In the genomic region with DNA sequence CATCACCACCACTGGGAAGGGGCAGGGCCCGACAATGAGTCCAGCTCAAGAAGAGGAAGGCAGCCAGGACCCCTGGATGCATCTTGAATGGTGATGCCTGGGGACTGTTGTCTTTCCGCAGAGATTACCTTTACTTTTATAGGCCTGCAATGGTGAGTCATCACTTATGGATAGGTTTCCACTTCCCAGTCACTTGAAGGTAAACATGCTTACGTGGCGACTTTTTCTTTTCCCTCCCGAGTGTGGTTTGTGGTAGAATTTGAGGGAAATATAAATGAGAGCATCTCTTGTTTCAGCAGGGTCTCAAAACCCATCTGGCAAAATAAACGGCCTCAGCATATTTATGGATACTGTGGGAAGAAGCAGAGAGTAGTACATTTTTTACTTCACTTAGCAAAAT, we compare ENCODE assay signal across 2 cellular contexts.
A peak's percentile ranks its signal among the peaks of the same experiment; 100 is the strongest.
TF ChIP-seq lines count a peak whose summit lies in the region.

Gene MMP13, minus strand, starts transcription at position 109 of the 400 bp plus-strand sequence. Its CDS starts 27 bp downstream, at position 82.

TF ChIP-seq in HEK293, 187 proteins besides CTCF, POLR2A, EP300 and RAD21:
- no peak for TF ChIP-seq ZNF184 (tag by site-specific recombination; IDR thresholded peaks at IDR 0.05)
- no peak for TF ChIP-seq OVOL3 (tag by site-specific recombination; IDR thresholded peaks at IDR 0.05)
- no peak for TF ChIP-seq TCF7L2 (IDR thresholded peaks at IDR 0.05; ENCODE audit: borderline replicate concordance, low read depth, low read length)
- TF ChIP-seq ZIC2 (tag by site-specific recombination; IDR thresholded peaks at IDR 0.05) = no peak
- no peak for TF ChIP-seq ZNF140 (tag by site-specific recombination; IDR thresholded peaks at IDR 0.05)
- TF ChIP-seq SETDB1 (IDR thresholded peaks at IDR 0.05; ENCODE audit: insufficient read length, low read length) = peak; percentile 50
- TF ChIP-seq ZNF169 (tag by site-specific recombination; IDR thresholded peaks at IDR 0.05) = no peak

TF ChIP-seq in H1, 55 proteins besides CTCF, POLR2A, EP300 and RAD21:
- peak; percentile 41; the same call in 1 of the 2 replicates for TF ChIP-seq BACH1 (IDR thresholded peaks at IDR 0.05; ENCODE audit: low read length)
- TF ChIP-seq MAFK (IDR thresholded peaks at IDR 0.05; ENCODE audit: low read depth, low read length) = peak; percentile 21; the same call in 1 of the 2 replicates
- no peak for TF ChIP-seq RFX5 (IDR thresholded peaks at IDR 0.05; ENCODE audit: borderline replicate concordance, low read depth, low read length)
